Comparison of ENCODE assay signal across 8 cellular contexts in the genomic region with DNA sequence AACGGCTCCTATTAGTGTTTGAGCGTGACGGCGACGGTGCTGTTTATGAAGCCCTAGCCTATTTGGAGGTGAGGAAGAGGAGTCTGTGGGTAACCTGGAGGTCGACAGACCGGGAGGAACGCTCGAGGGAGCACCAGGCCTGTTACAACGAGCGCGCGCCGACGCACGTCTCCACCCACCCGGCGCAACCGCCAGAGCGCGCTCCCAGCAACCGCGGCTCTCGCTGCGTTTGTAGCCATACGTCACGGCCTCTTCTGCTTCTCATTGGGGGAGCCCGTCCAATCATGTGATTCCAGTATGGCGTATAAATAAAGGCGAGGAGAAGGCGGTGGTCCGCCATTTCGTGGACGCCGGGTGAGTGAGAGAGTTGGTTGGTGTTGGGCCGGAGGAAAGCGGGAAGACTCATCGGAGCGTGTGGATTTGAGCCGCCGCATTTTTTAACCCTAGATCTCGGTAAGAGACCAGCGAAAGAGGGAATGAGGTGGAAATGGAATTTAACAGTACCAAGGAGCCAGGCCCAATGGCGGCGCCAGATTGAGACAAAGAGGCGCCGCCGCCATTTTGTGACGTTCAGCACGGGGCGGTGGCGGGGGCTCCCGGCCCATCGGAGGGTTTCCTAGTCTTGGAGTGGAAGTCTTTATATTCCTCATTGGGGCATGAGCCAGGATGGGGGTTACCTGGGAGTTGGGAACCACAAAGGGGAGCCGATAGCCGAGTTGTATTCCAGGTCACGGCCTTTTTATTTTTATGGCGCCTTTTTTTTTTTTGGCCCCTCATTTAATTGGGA. TPM values are rescaled to one million over a fixed set of nuclear protein-coding genes. Genes with fewer than 3 reads are reported as not detected.
DNase-seq lines count a peak whose midpoint lies in the region; ATAC-seq, FAIRE-seq and TF ChIP-seq lines count a peak whose summit lies in the region.

A gene (plus strand): TSS at position 334 of the 787 bp plus-strand sequence. CDS start 2,401 bp downstream, outside the sequence.

- no peaks in the 10 kb centered on the region for H3K27me3 ChIP-seq in pancreas
- H3K27me3 ChIP-seq in tibial artery = no peaks in the 10 kb centered on the region

- peak; percentile 84 for ATAC-seq in HG02763 (IDR thresholded peaks at IDR 0.05; ENCODE audit: unreplicated experiment)
- ATAC-seq in Right ventricle myocardium inferior = peak; percentile 98
- peak; percentile 93 to 97 (median 94) for ATAC-seq in pancreas

- H3K4me1 ChIP-seq in pancreas = peaks cover 6 to 22% (median 21%) of the 10 kb centered on the region in 3 donors
- H3K4me1 ChIP-seq in tibial artery = peaks cover 0 to 40% (median 32%) of the 10 kb centered on the region in 4 donors

- intact Hi-C loops in Right ventricle myocardium inferior (cut with DNase I) (loop anchor here (1.0 to 5.0 kb wide), 3 partner anchors 47 to 171 kb away; a partner anchor contains a TSS), pancreas (cut with DNase I) (no loop called here), tibial artery (cut with DNase I; ENCODE audit: low total_unique reads) (loop anchor here (5.0 kb wide), 2 partner anchors 47 to 152 kb away; a partner anchor contains a TSS)

- peak; percentile 39; the same call in 1 of the 2 replicates for TF ChIP-seq CTCF in GM12874 (IDR thresholded peaks at IDR 0.05; ENCODE audit: insufficient read depth, low read depth, low read length)
- peak; percentile 16 to 55 (median 35) for TF ChIP-seq CTCF in pancreas (IDR thresholded peaks at IDR 0.05)
- TF ChIP-seq CTCF in tibial artery (IDR thresholded peaks at IDR 0.05) = peak; percentile 51 to 54

- WGBS in pancreas, 2 donors = 0% methylated on average over 58 of the region's 58 CpGs

- H3K4me3 ChIP-seq in pancreas (peak within 1 kb of the TSS; percentile 38 to 81 (median 58)), tibial artery (peak within 1 kb of the TSS; percentile 61 to 62)

- H3K9me3 ChIP-seq in pancreas = no peaks in the 10 kb centered on the region
- H3K9me3 ChIP-seq in tibial artery = no peaks in the 10 kb centered on the region

- H3K27ac ChIP-seq in pancreas (peak within 1 kb of the TSS; percentile 93 to 99 (median 96)), tibial artery (peak within 1 kb of the TSS; percentile 94 to 96)

- DNase-seq in NCI-H1417 (lab: John Stamatoyannopoulos, UW) (peak; percentile 97 to 99 (median 98)), SW 1271 (lab: John Stamatoyannopoulos, UW) (peak; percentile 87 to 98), Right ventricle myocardium inferior (ENCODE audit: missing footprints) (peak; percentile 97), pancreas (peak; percentile 95 to 98 (median 96)), tibial artery (peak; percentile 96 to 98)
- peak; percentile 91 for DNase-seq in activated naive CD8-positive, alpha-beta T cell treated with anti-CD3 and anti-CD28 coated beads, Interleukin-2, amount 50 U/mL, for 16 hours (ENCODE audit: low read depth, low spot score)

- no peak for FAIRE-seq in pancreas (lab: Jason Lieb, UNC)

- H3K36me3 ChIP-seq in pancreas (peaks cover 2 to 26% (median 17%) of the 10 kb centered on the region in 3 donors), tibial artery (peaks cover 25 to 31% (median 26%) of the 10 kb centered on the region in 3 donors)

RNA-seq across cellular contexts. Expression of the gene that starts here (rescaled TPM):
- 119 TPM for total RNA-seq in Right ventricle myocardium inferior
- total RNA-seq in pancreas = 100 to 1,000 TPM in 4 of 6 donors, 10 to 100 TPM in 2; 60.5 to 122 (median 105) TPM
- polyA plus RNA-seq in pancreas = 100 to 1,000 TPM in 1 of 2 donors, 10 to 100 TPM in 1; 72.8 to 114 TPM

Comparison
In these comparisons a context has a peak if more than half of its experiments do, and no peak if none do; other contexts are left out.
1. Peak in every context shown above with its lines: DNase-seq, ATAC-seq, H3K4me3 ChIP-seq and H3K27ac ChIP-seq.
2. intact Hi-C loops: an anchor here in Right ventricle myocardium inferior (1.0 to 5.0 kb wide) and tibial artery (5.0 kb wide); none called in pancreas.